In the genomic region with DNA sequence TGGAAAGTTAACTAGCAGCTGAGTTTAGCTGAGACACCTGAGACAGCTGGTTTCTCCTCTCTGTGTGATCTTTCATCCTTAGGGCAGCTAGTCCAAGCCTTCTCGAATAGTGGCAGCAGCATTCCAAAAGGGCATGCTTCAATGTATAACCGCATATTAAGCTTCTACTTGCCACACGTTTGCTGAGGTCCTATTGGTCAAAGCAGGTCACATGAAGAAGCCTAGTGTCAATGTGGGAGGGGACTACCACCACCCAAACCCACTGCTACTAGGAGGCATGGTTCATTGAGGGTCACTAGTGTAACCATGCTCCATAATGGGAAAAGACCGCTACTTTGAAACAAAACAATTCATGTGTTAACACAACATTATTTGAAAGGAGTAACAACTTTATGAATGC, we compare ENCODE assay signal across 20 cellular contexts.
DNase-seq lines count a peak whose midpoint lies in the region; ATAC-seq, FAIRE-seq and TF ChIP-seq lines count a peak whose summit lies in the region.
"Had no signal": no experiment of that assay in that cellular context is flagged by ENCODE, and none has a peak within 500 bp of the region (broad histone marks: within the 10 kb centered on the region; RNA-seq: fewer than 3 reads in every experiment).

No MANE protein-coding gene starts in this region.

- FAIRE-seq in H1 (lab: Jason Lieb, UNC), result no peak
- FAIRE-seq: A549, D721Med, GM12892, GM18507, H54 had no signal

- DNase-seq in WTC11 (ENCODE audit: low spot score) (no peak), H1 (ENCODE audit: low read depth in 1 of 2, low spot score in 2 of 2) (no peak), medulla oblongata (ENCODE audit: extremely low spot score) (no peak), A172 (ENCODE audit: low spot score) (no peak), GM23338 (ENCODE audit: low spot score) (no peak)
- no peak for DNase-seq in stimulated activated naive B cell treated with anti-CD40 and anti-IgM and Interleukin-4, amounts not matched to agents 10 μg/mL and 1 μg/mL and 100 μg/mL, for 72 hours
- DNase-seq: AML-193; Caco-2; CD4-positive, alpha-beta T cell; GDM1; HCEC 1CT; KG1 had no signal

- POLR2A ChIA-PET in WTC11 (lab: Charles Lee), result no interaction called here
- POLR2A ChIA-PET in H1 (lab: Charles Lee; ENCODE audit: partially characterized antibody), result no interaction called here

- H3K9me3 ChIP-seq in H1 (ENCODE audit: insufficient read depth in 2 of 2, low read depth in 1 of 2, low read length in 1 of 2), result no peaks in the 10 kb centered on the region
- H3K9me3 ChIP-seq: A549, Caco-2 had no signal

- no peak overlapping the region for H2AFZ ChIP-seq in H1 (ENCODE audit: low read length)
- no peak overlapping the region for H2AFZ ChIP-seq in GM23338

- no peak overlapping the region for H3K23ac ChIP-seq in H1 (ENCODE audit: insufficient read length)

- CTCF ChIA-PET in WTC11 (lab: Charles Lee), result interaction anchor here (0.5 to 1.2 kb wide), 2 partner anchors 18 to 25 kb away, joined by 3 read pairs; no protein-coding TSS in a partner anchor
- CTCF ChIA-PET in H1 (lab: Charles Lee; ENCODE audit: partially characterized antibody), result interaction anchor here (0.6 kb wide), 1 partner anchor 204 kb away, joined by 3 read pairs; no protein-coding TSS in a partner anchor

- H3K27me3 Mint-ChIP-seq in WTC11 (ENCODE audit: low read depth) (no peaks in the 10 kb centered on the region), GM23338 (ENCODE audit: insufficient read depth, low read depth, poor library complexity) (no peaks in the 10 kb centered on the region)
- no peaks in the 10 kb centered on the region for H3K27me3 Mint-ChIP-seq in stimulated activated naive B cell treated with anti-CD40 and anti-IgM and Interleukin-4, amounts not matched to agents 10 μg/mL and 1 μg/mL and 100 μg/mL, for 72 hours
- H3K27me3 Mint-ChIP-seq: CD4-positive, alpha-beta T cell had no signal

- H3K36me3 Mint-ChIP-seq in WTC11, result no peaks in the 10 kb centered on the region
- no peaks in the 10 kb centered on the region for H3K36me3 Mint-ChIP-seq in GM23338 (ENCODE audit: low read depth)
- no peaks in the 10 kb centered on the region for H3K36me3 Mint-ChIP-seq in stimulated activated naive B cell treated with anti-CD40 and anti-IgM and Interleukin-4, amounts not matched to agents 10 μg/mL and 1 μg/mL and 100 μg/mL, for 72 hours

- H3K9me2 ChIP-seq in GM23338 (ENCODE audit: insufficient read depth), result no peaks in the 10 kb centered on the region

- H3K4me1 ChIP-seq in H1 (replicated peaks in 1 of 4; ENCODE audit: control insufficient read depth in 3 of 4, insufficient read depth in 4 of 4, low read length in 3 of 4) (no peaks in the 10 kb centered on the region), GM23338 (ENCODE audit: insufficient read depth) (no peaks in the 10 kb centered on the region)
- H3K4me1 ChIP-seq: A549, Caco-2 had no signal

- no peaks in the 10 kb centered on the region for H3K79me1 ChIP-seq in H1 (ENCODE audit: low read depth, low read length)

- H3K56ac ChIP-seq in H1 (replicated peaks; ENCODE audit: insufficient read length, low read depth, low read length), result no peak overlapping the region

- H3K4me2 ChIP-seq in H1 (ENCODE audit: insufficient read depth in 1 of 2, low read depth in 2 of 2, low read length in 2 of 2) (no peak overlapping the region), GM23338 (no peak overlapping the region)
- H3K4me2 ChIP-seq: A549 had no signal

- H2BK15ac ChIP-seq in H1 (ENCODE audit: low read length), result no peak overlapping the region

- H2BK5ac ChIP-seq in H1 (ENCODE audit: low read depth, low read length), result no peak overlapping the region

- H2BK12ac ChIP-seq in H1 (ENCODE audit: low read depth, low read length), result no peak overlapping the region

- no peak overlapping the region for H2AK5ac ChIP-seq in H1 (ENCODE audit: low read depth, low read length)

- no peak overlapping the region for H3K18ac ChIP-seq in H1 (ENCODE audit: extremely low read depth, low read length)

- H3K4me1 Mint-ChIP-seq in WTC11 (peaks cover 9% of the 10 kb centered on the region), GM23338 (peaks cover 2% of the 10 kb centered on the region; the same call in 2 of the 3 replicates)
- no peaks in the 10 kb centered on the region for H3K4me1 Mint-ChIP-seq in stimulated activated naive B cell treated with anti-CD40 and anti-IgM and Interleukin-4, amounts not matched to agents 10 μg/mL and 1 μg/mL and 100 μg/mL, for 72 hours

- H4K8ac ChIP-seq in H1 (ENCODE audit: extremely low read depth, insufficient read depth, low read length), result no peak overlapping the region

- H3K9ac ChIP-seq in H1 (replicated peaks in 1 of 4; ENCODE audit: extremely low read depth in 1 of 4, low read depth in 3 of 4, low read length in 3 of 4), result no peak overlapping the region

- H3K14ac ChIP-seq in H1 (ENCODE audit: insufficient read length), result no peak overlapping the region

- H3K27me3 ChIP-seq in H1 (replicated peaks in 1 of 4; ENCODE audit: control insufficient read depth in 3 of 4, extremely low read depth in 1 of 4, insufficient read depth in 3 of 4, low read length in 3 of 4) (no peaks in the 10 kb centered on the region), GM23338 (ENCODE audit: insufficient read depth) (no peaks in the 10 kb centered on the region)

- H3K27ac Mint-ChIP-seq in WTC11 (no peak overlapping the region), GM23338 (no peak overlapping the region)
- no peak overlapping the region for H3K27ac Mint-ChIP-seq in stimulated activated naive B cell treated with anti-CD40 and anti-IgM and Interleukin-4, amounts not matched to agents 10 μg/mL and 1 μg/mL and 100 μg/mL, for 72 hours
- H3K27ac Mint-ChIP-seq: CD4-positive, alpha-beta T cell had no signal

- 78% methylated on average over 4 of the region's 4 CpGs; no CpG with 5 or more reads in 1 of the 2 experiments for WGBS in H1 (ENCODE audit: extremely low coverage in 1 of 2, insufficient coverage in 1 of 2, insufficient read length in 1 of 2, insufficient replicate concordance in 2 of 2, low coverage in 1 of 2, low lambda C conversion rate in 2 of 2, missing lambda C conversion rate in 1 of 2), 2 experiments

- TF ChIP-seq CTCF in WTC11 (IDR thresholded peaks at IDR 0.05), result no peak
- TF ChIP-seq CTCF in H1 (IDR thresholded peaks at IDR 0.05; ENCODE audit: control extremely low read depth in 1 of 3, insufficient read depth in 1 of 3, low read depth in 1 of 3, low read length in 3 of 3), result no peak
- no peak for TF ChIP-seq CTCF in GM23338 (conservative IDR thresholded peaks at IDR 0.05; ENCODE audit: low read depth in 2 of 2)

- H3K9me3 Mint-ChIP-seq in WTC11 (no peaks in the 10 kb centered on the region), GM23338 (no peaks in the 10 kb centered on the region)
- no peaks in the 10 kb centered on the region for H3K9me3 Mint-ChIP-seq in stimulated activated naive B cell treated with anti-CD40 and anti-IgM and Interleukin-4, amounts not matched to agents 10 μg/mL and 1 μg/mL and 100 μg/mL, for 72 hours
- H3K9me3 Mint-ChIP-seq: CD4-positive, alpha-beta T cell had no signal

- no peak for ATAC-seq in WTC11
- ATAC-seq in GM23338, result no peak
- no peak for ATAC-seq in stimulated activated naive B cell treated with anti-CD40 and anti-IgM and Interleukin-4, amounts not matched to agents 10 μg/mL and 1 μg/mL and 100 μg/mL, for 72 hours (replicated peaks)
- ATAC-seq: A549 had no signal

- H3K79me2 ChIP-seq in H1 (ENCODE audit: control insufficient read depth in 1 of 2, insufficient read depth in 2 of 2, low read length in 2 of 2), result no peaks in the 10 kb centered on the region
- no peaks in the 10 kb centered on the region for H3K79me2 ChIP-seq in GM23338 (replicated peaks; ENCODE audit: insufficient read depth)

- no peaks in the 10 kb centered on the region for H3K36me3 ChIP-seq in H1 (ENCODE audit: control insufficient read depth in 2 of 4, insufficient read depth in 4 of 4, low read length in 3 of 4)
- no peaks in the 10 kb centered on the region for H3K36me3 ChIP-seq in GM23338 (ENCODE audit: insufficient read depth)

- H4K5ac ChIP-seq in H1 (ENCODE audit: insufficient read length, low read depth, low read length), result no peak overlapping the region

- no peak for TF ChIP-seq POLR2A in H1 (IDR thresholded peaks at IDR 0.05; ENCODE audit: control extremely low read depth in 1 of 2, low read depth in 2 of 2, low read length in 2 of 2)

- no peaks in the 10 kb centered on the region for H3F3A ChIP-seq in GM23338 (replicated peaks; ENCODE audit: low read depth)

- TF ChIP-seq RAD21 in Ishikawa (IDR thresholded peaks at IDR 0.05; ENCODE audit: low read depth), result no peak
- TF ChIP-seq RAD21 in H1 (IDR thresholded peaks at IDR 0.05 in 1 of 2, conservative IDR thresholded peaks at IDR 0.05 in 1 of 2; ENCODE audit: low read depth in 2 of 2, low read length in 2 of 2), result no peak

- H2BK20ac ChIP-seq in H1 (ENCODE audit: low read length), result no peak overlapping the region

- H2BK120ac ChIP-seq in H1 (replicated peaks; ENCODE audit: low read depth, low read length), result no peak overlapping the region

- H3K4me3 ChIP-seq in H1 (ENCODE audit: extremely low read depth in 1 of 4, insufficient read depth in 2 of 4, low read depth in 3 of 4, low read length in 4 of 4) (no peak overlapping the region), GM23338 (no peak overlapping the region)
- H3K4me3 ChIP-seq: A549 had no signal

- no peak overlapping the region for H3K4ac ChIP-seq in H1 (replicated peaks; ENCODE audit: insufficient read length, low read depth, low read length)

- H3K27ac ChIP-seq in H1 (ENCODE audit: low read depth, low read length) (no peak overlapping the region), GM23338 (ENCODE audit: low read depth) (no peak overlapping the region)
- H3K27ac ChIP-seq: A549, C4-2B, HL-60 had no signal

- no peaks in the 10 kb centered on the region for H4K20me1 ChIP-seq in H1 (replicated peaks in 1 of 2; ENCODE audit: control insufficient read depth in 1 of 2, insufficient read depth in 2 of 2, low read length in 2 of 2)
- no peaks in the 10 kb centered on the region for H4K20me1 ChIP-seq in GM23338 (replicated peaks; ENCODE audit: insufficient read depth)

- H3K23me2 ChIP-seq in H1 (ENCODE audit: low read depth, low read length), result no peaks in the 10 kb centered on the region

- no peak overlapping the region for H4K91ac ChIP-seq in H1 (replicated peaks; ENCODE audit: insufficient read length, low read length)

- no peak overlapping the region for H3K4me3 Mint-ChIP-seq in WTC11
- no peak overlapping the region for H3K4me3 Mint-ChIP-seq in GM23338
- H3K4me3 Mint-ChIP-seq in stimulated activated naive B cell treated with anti-CD40 and anti-IgM and Interleukin-4, amounts not matched to agents 10 μg/mL and 1 μg/mL and 100 μg/mL, for 72 hours, result no peak overlapping the region
- H3K4me3 Mint-ChIP-seq: CD4-positive, alpha-beta T cell had no signal

- TF ChIP-seq EP300 in Ishikawa (IDR thresholded peaks at IDR 0.05; ENCODE audit: borderline replicate concordance) (no peak), H1 (IDR thresholded peaks at IDR 0.05; ENCODE audit: borderline replicate concordance in 1 of 2, low read depth in 2 of 2, low read length in 2 of 2) (no peak)

TF ChIP-seq in H1, 55 proteins besides CTCF, POLR2A, EP300 and RAD21 (continues in another document):
- TF ChIP-seq SIRT6 (IDR thresholded peaks at IDR 0.05; ENCODE audit: low read length) (no peak), CTBP2 (IDR thresholded peaks at IDR 0.05; ENCODE audit: borderline replicate concordance, insufficient read depth, insufficient read length, low read length) (no peak)
